In genomic region chr7:144738708-144739314, GRCh38 we compare ENCODE assay signal across 8 cellular contexts.
DNase-seq lines count a peak whose midpoint lies in the region; ATAC-seq and TF ChIP-seq lines count a peak whose summit lies in the region.

No MANE protein-coding gene starts in this region.

- H3K27ac Mint-ChIP-seq in activated B cell treated with CpG ODN at 0.5 μM for 24 hours (no peak overlapping the region), glutamatergic neuron (ENCODE audit: unreplicated experiment) (no peak overlapping the region)
- no peak overlapping the region for H3K27ac Mint-ChIP-seq in stimulated activated effector memory CD8-positive, alpha-beta T cell treated with anti-CD3 and anti-CD28 coated beads, Interleukin-12 subunit alpha, Interleukin-12 subunit beta, amount 100 ng/mL, for 72 hours

- ATAC-seq in activated B cell treated with CpG ODN at 0.5 μM for 24 hours (ENCODE audit: low read depth) = peak; percentile 52
- peak; percentile 45 for ATAC-seq in stimulated activated effector memory CD8-positive, alpha-beta T cell treated with anti-CD3 and anti-CD28 coated beads, Interleukin-12 subunit alpha, Interleukin-12 subunit beta, amount 100 ng/mL, for 72 hours

- no peaks in the 10 kb centered on the region for H4K20me1 ChIP-seq in Karpas-422 (ENCODE audit: insufficient read depth, low read depth, low read length)

- H3K4me1 ChIP-seq in Karpas-422 (ENCODE audit: low read length) = no peaks in the 10 kb centered on the region

- DNase-seq in AG08396 (ENCODE audit: low spot score) = peak; percentile 1
- peak; percentile 15 for DNase-seq in GM03348 (ENCODE audit: low spot score)
- peak; percentile 38 for DNase-seq in H4 (ENCODE audit: low spot score)
- peak; percentile 65 for DNase-seq in Karpas-422
- no peak for DNase-seq in activated B cell treated with CpG ODN at 0.5 μM for 24 hours
- DNase-seq in glutamatergic neuron = no peak
- no peak for DNase-seq in stimulated activated effector memory CD8-positive, alpha-beta T cell treated with anti-CD3 and anti-CD28 coated beads, Interleukin-12 subunit alpha, Interleukin-12 subunit beta, amount 100 ng/mL, for 72 hours (ENCODE audit: low spot score in 2 of 2)
- no peak for DNase-seq in stimulated activated CD4-positive, alpha-beta T cell treated with anti-CD3 and anti-CD28 coated beads, Interleukin-2, amount 100 ng/mL, for 24 hours

- H3K36me3 Mint-ChIP-seq in activated B cell treated with CpG ODN at 0.5 μM for 24 hours (ENCODE audit: low read depth) = no peaks in the 10 kb centered on the region
- no peaks in the 10 kb centered on the region for H3K36me3 Mint-ChIP-seq in glutamatergic neuron (ENCODE audit: unreplicated experiment)
- no peaks in the 10 kb centered on the region for H3K36me3 Mint-ChIP-seq in stimulated activated effector memory CD8-positive, alpha-beta T cell treated with anti-CD3 and anti-CD28 coated beads, Interleukin-12 subunit alpha, Interleukin-12 subunit beta, amount 100 ng/mL, for 72 hours

- H3K79me2 ChIP-seq in Karpas-422 (ENCODE audit: low read length) = no peaks in the 10 kb centered on the region

- H3K4me3 Mint-ChIP-seq in activated B cell treated with CpG ODN at 0.5 μM for 24 hours = no peak overlapping the region
- H3K4me3 Mint-ChIP-seq in glutamatergic neuron (ENCODE audit: unreplicated experiment) = no peak overlapping the region
- H3K4me3 Mint-ChIP-seq in stimulated activated effector memory CD8-positive, alpha-beta T cell treated with anti-CD3 and anti-CD28 coated beads, Interleukin-12 subunit alpha, Interleukin-12 subunit beta, amount 100 ng/mL, for 72 hours = no peak overlapping the region

- H3K27me3 Mint-ChIP-seq in activated B cell treated with CpG ODN at 0.5 μM for 24 hours (no peaks in the 10 kb centered on the region), glutamatergic neuron (ENCODE audit: unreplicated experiment) (no peaks in the 10 kb centered on the region)

- intact Hi-C loops in activated B cell treated with CpG ODN at 0.5 μM for 24 hours (cut with micrococcal nuclease) = loop anchor here (1.0 to 10.0 kb wide), 7 partner anchors 96 to 1352 kb away; no protein-coding TSS in a partner anchor

- H3K9me3 Mint-ChIP-seq in activated B cell treated with CpG ODN at 0.5 μM for 24 hours = no peaks in the 10 kb centered on the region
- no peaks in the 10 kb centered on the region for H3K9me3 Mint-ChIP-seq in glutamatergic neuron (ENCODE audit: unreplicated experiment)
- no peaks in the 10 kb centered on the region for H3K9me3 Mint-ChIP-seq in stimulated activated effector memory CD8-positive, alpha-beta T cell treated with anti-CD3 and anti-CD28 coated beads, Interleukin-12 subunit alpha, Interleukin-12 subunit beta, amount 100 ng/mL, for 72 hours

- CTCF ChIA-PET in activated B cell treated with CpG ODN at 0.5 μM for 24 hours (lab: Charles Lee) = interaction anchor here (0.7 to 2.7 kb wide), 13 partner anchors 10 to 1352 kb away, joined by 3 to 18 read pairs (median 3); partner anchors contain the start of gene TPK1

- H3K9ac ChIP-seq in Karpas-422 (ENCODE audit: low read length) = no peak overlapping the region

- no peaks in the 10 kb centered on the region for H3K9me3 ChIP-seq in Karpas-422 (ENCODE audit: low read length)

- H3K27me3 ChIP-seq in Karpas-422 (ENCODE audit: low read length) = no peaks in the 10 kb centered on the region

- TF ChIP-seq CTCF in activated B cell treated with CpG ODN at 0.5 μM for 24 hours (IDR thresholded peaks at IDR 0.05) (peak; percentile 68), glutamatergic neuron (IDR thresholded peaks at IDR 0.05; ENCODE audit: partially characterized antibody, unreplicated experiment) (peak; percentile 70)

- no peak overlapping the region for H3K27ac ChIP-seq in Karpas-422 (ENCODE audit: low read length)

- H2AFZ ChIP-seq in Karpas-422 (ENCODE audit: low read length) = no peak overlapping the region

- POLR2A ChIA-PET in activated B cell treated with CpG ODN at 0.5 μM for 24 hours (lab: Charles Lee) = interaction anchor here (1.6 to 2.8 kb wide), 2 partner anchors 74 to 97 kb away, joined by 3 to 18 read pairs; partner anchors contain the start of gene TPK1

- no peaks in the 10 kb centered on the region for H3K9me2 ChIP-seq in Karpas-422 (replicated peaks; ENCODE audit: insufficient read depth, low read length)

- H3K4me1 Mint-ChIP-seq in activated B cell treated with CpG ODN at 0.5 μM for 24 hours = peaks cover 2% of the 10 kb centered on the region
- no peaks in the 10 kb centered on the region for H3K4me1 Mint-ChIP-seq in glutamatergic neuron (ENCODE audit: low read depth, unreplicated experiment)
- H3K4me1 Mint-ChIP-seq in stimulated activated effector memory CD8-positive, alpha-beta T cell treated with anti-CD3 and anti-CD28 coated beads, Interleukin-12 subunit alpha, Interleukin-12 subunit beta, amount 100 ng/mL, for 72 hours = no peaks in the 10 kb centered on the region

- H3K36me3 ChIP-seq in Karpas-422 (ENCODE audit: insufficient read depth, low read length) = no peaks in the 10 kb centered on the region

- H3K4me3 ChIP-seq in Karpas-422 (ENCODE audit: low read length) = no peak overlapping the region

- H3K4me2 ChIP-seq in Karpas-422 (ENCODE audit: low read depth, low read length, poor library complexity, severe bottlenecking) = no peak overlapping the region

Comparison
In these comparisons a context has a peak if more than half of its experiments do, and no peak if none do; other contexts are left out.
1. DNase-seq: peak in AG08396 (single experiment), GM03348 (single experiment), H4 (single experiment) and Karpas-422 (single experiment); none in activated B cell treated with CpG ODN at 0.5 μM for 24 hours (single experiment), glutamatergic neuron (single experiment), stimulated activated effector memory CD8-positive, alpha-beta T cell treated with anti-CD3 and anti-CD28 coated beads, Interleukin-12 subunit alpha, Interleukin-12 subunit beta, amount 100 ng/mL, for 72 hours (0 of 2) and stimulated activated CD4-positive, alpha-beta T cell treated with anti-CD3 and anti-CD28 coated beads, Interleukin-2, amount 100 ng/mL, for 24 hours (0 of 2).